In genomic region chr4:7213802-7214201, GRCh38 we compare ENCODE assay signal across 35 cellular contexts. TPM values are rescaled to one million over a fixed set of nuclear protein-coding genes. Genes with fewer than 3 reads are reported as not detected.
"Had no signal": no experiment of that assay in that cellular context is flagged by ENCODE, and none has a peak within 500 bp of the region (broad histone marks: within the 10 kb centered on the region; RNA-seq: fewer than 3 reads in every experiment).

No MANE protein-coding gene starts in this region.

- H3K4me3 ChIP-seq: cardiac muscle cell, MG63 had no signal

- H3K36me3 ChIP-seq: brain microvascular endothelial cell, cardiac muscle cell, MG63 had no signal

- ATAC-seq: activated CD8-positive, alpha-beta T cell treated with anti-CD3 and anti-CD28 coated beads for 36 hours; activated T-cell treated with anti-CD3 and anti-CD28 coated beads, Interleukin-2, amount 50 U/mL, for 72 hours; activated T-helper 17 cell treated with anti-CD3 and anti-CD28 coated beads, Interleukin-2, amount 50 U/mL, for 72 hours; SK-N-SH treated with all-trans-retinoic acid at 6 μM for 48 hours had no signal

- H3K4me1 Mint-ChIP-seq: activated CD4-positive, alpha-beta T cell treated with anti-CD3 and anti-CD28 coated beads, Interleukin-2, amount 10 ng/mL, durations not matched to agents 24 days and 14 days; activated naive CD8-positive, alpha-beta T cell treated with anti-CD3 and anti-CD28 coated beads for 36 hours; activated T-helper 17 cell treated with anti-CD3 and anti-CD28 coated beads, Interleukin-2, amount 50 U/mL, for 72 hours; central memory CD8-positive, alpha-beta T cell had no signal

- H3K9me3 ChIP-seq: MG63 had no signal

- H3K27me3 ChIP-seq: brain microvascular endothelial cell, cardiac muscle cell, MG63 had no signal

- H3K27ac Mint-ChIP-seq: activated CD4-positive, alpha-beta T cell treated with anti-CD3 and anti-CD28 coated beads, Interleukin-2, amount 10 ng/mL, durations not matched to agents 24 days and 14 days; activated CD8-positive, alpha-beta T cell treated with anti-CD3 and anti-CD28 coated beads for 36 hours; activated naive CD8-positive, alpha-beta T cell treated with anti-CD3 and anti-CD28 coated beads for 36 hours; activated T-cell treated with anti-CD3 and anti-CD28 coated beads, Interleukin-2, amount 50 U/mL, for 72 hours; activated T-helper 17 cell treated with anti-CD3 and anti-CD28 coated beads, Interleukin-2, amount 50 U/mL, for 72 hours had no signal

- H3K9ac ChIP-seq: KMS-11 had no signal

- H3K36me3 Mint-ChIP-seq: activated naive CD8-positive, alpha-beta T cell treated with anti-CD3 and anti-CD28 coated beads for 36 hours had no signal

- H3K27ac ChIP-seq: brain microvascular endothelial cell, cardiac muscle cell, KMS-11 had no signal

- H3K9me3 Mint-ChIP-seq: activated CD4-positive, alpha-beta T cell treated with anti-CD3 and anti-CD28 coated beads, Interleukin-2, amount 10 ng/mL, durations not matched to agents 24 days and 14 days; activated CD8-positive, alpha-beta T cell treated with anti-CD3 and anti-CD28 coated beads for 36 hours; activated naive CD8-positive, alpha-beta T cell treated with anti-CD3 and anti-CD28 coated beads for 36 hours; activated T-cell treated with anti-CD3 and anti-CD28 coated beads, Interleukin-2, amount 50 U/mL, for 72 hours; activated T-helper 17 cell treated with anti-CD3 and anti-CD28 coated beads, Interleukin-2, amount 50 U/mL, for 72 hours; central memory CD8-positive, alpha-beta T cell had no signal

- DNase-seq: activated CD4-positive, alpha-beta T cell treated with anti-CD3 and anti-CD28 coated beads, Interleukin-2, amount 10 ng/mL, durations not matched to agents 24 days and 14 days; activated CD4-positive, alpha-beta T cell treated with anti-CD3 and anti-CD28 coated beads, Interleukin-2, amount 50 U/mL, for 4 hours; activated CD8-positive, alpha-beta T cell treated with anti-CD3 and anti-CD28 coated beads for 36 hours; activated effector memory CD4-positive, alpha-beta T cell treated with anti-CD3 and anti-CD28 coated beads, Interleukin-2, amount 50 U/mL, for 16 hours; activated naive CD4-positive, alpha-beta T cell; activated naive CD4-positive, alpha-beta T cell treated with anti-CD3 and anti-CD28 coated beads, Interleukin-2, amount 50 U/mL, for 16 hours; activated naive CD8-positive, alpha-beta T cell treated with anti-CD3 and anti-CD28 coated beads for 36 hours; activated T-cell treated with anti-CD3 and anti-CD28 coated beads, Interleukin-2, amount 50 U/mL, for 1 hour; activated T-cell treated with anti-CD3 and anti-CD28 coated beads, Interleukin-2, amount 50 U/mL, for 72 hours; amniotic stem cell; aorta; brain microvascular endothelial cell; MG63; NCI-H1048; NCI-H1105 treated with DMSO at 0.1 percent for 48 hours; NCI-H1436; NCI-H1694; NCI-H1930; NCI-H2081 treated with DMSO at 0.1 percent for 48 hours; NCI-H345; NCI-H524 treated with DMSO at 0.1 percent for 48 hours; SIG-M5; SW 1271; T-helper 1 cell; T-helper 2 cell; T-helper 9 cell had no signal

- FAIRE-seq: RCC 7860 had no signal

- H3K4me3 Mint-ChIP-seq: activated CD4-positive, alpha-beta T cell treated with anti-CD3 and anti-CD28 coated beads, Interleukin-2, amount 10 ng/mL, durations not matched to agents 24 days and 14 days; activated CD8-positive, alpha-beta T cell treated with anti-CD3 and anti-CD28 coated beads for 36 hours; activated naive CD8-positive, alpha-beta T cell treated with anti-CD3 and anti-CD28 coated beads for 36 hours; activated T-cell treated with anti-CD3 and anti-CD28 coated beads, Interleukin-2, amount 50 U/mL, for 72 hours; activated T-helper 17 cell treated with anti-CD3 and anti-CD28 coated beads, Interleukin-2, amount 50 U/mL, for 72 hours; central memory CD8-positive, alpha-beta T cell had no signal

- H3K4me2 ChIP-seq: KMS-11 had no signal

- H3K27me3 Mint-ChIP-seq: activated CD4-positive, alpha-beta T cell treated with anti-CD3 and anti-CD28 coated beads, Interleukin-2, amount 10 ng/mL, durations not matched to agents 24 days and 14 days; activated CD8-positive, alpha-beta T cell treated with anti-CD3 and anti-CD28 coated beads for 36 hours had no signal

RNA-seq across cellular contexts. Expression of gene SORCS2, which starts 21.5 kb away (rescaled TPM):
- total RNA-seq: activated CD4-positive, alpha-beta T cell treated with anti-CD3 and anti-CD28 coated beads, Interleukin-2, amount 10 ng/mL, durations not matched to agents 24 days and 14 days; activated CD8-positive, alpha-beta memory T cell treated with anti-CD3 and anti-CD28 coated beads for 36 hours; activated naive CD8-positive, alpha-beta T cell treated with anti-CD3 and anti-CD28 coated beads for 36 hours; NCI-H460; SK-MEL-5 had no signal
